In genomic region chrX:67648361-67648760, GRCh38 we compare ENCODE assay signal across 29 cellular contexts.
"Had no signal": no experiment of that assay in that cellular context is flagged by ENCODE, and none has a peak within 500 bp of the region (broad histone marks: within the 10 kb centered on the region; RNA-seq: fewer than 3 reads in every experiment).

No MANE protein-coding gene starts in this region.

- H3K9me3 ChIP-seq: ascending aorta, esophagus muscularis mucosa, gastroesophageal sphincter had no signal

- H3K27me3 ChIP-seq: ascending aorta, brain microvascular endothelial cell, esophagus muscularis mucosa, gastroesophageal sphincter had no signal

- H3K4me3 Mint-ChIP-seq: activated CD4-positive, alpha-beta memory T cell treated with anti-CD3 and anti-CD28 coated beads for 36 hours; activated CD4-positive, alpha-beta T cell treated with anti-CD3 and anti-CD28 coated beads for 36 hours; activated CD4-positive, alpha-beta T cell treated with anti-CD3 and anti-CD28 coated beads, Interleukin-2, amount 10 ng/mL, durations not matched to agents 24 days and 14 days; activated CD8-positive, alpha-beta memory T cell treated with anti-CD3 and anti-CD28 coated beads, Interleukin-2, amount 10 ng/mL, durations not matched to agents 7 days and 5 days; activated CD8-positive, alpha-beta T cell treated with anti-CD3 and anti-CD28 coated beads, Interleukin-2, amount 10 ng/mL, durations not matched to agents 7 days and 5 days; activated naive CD4-positive, alpha-beta T cell treated with anti-CD3 and anti-CD28 coated beads, Interleukin-2, amount 10 ng/mL, durations not matched to agents 7 days and 5 days; activated naive CD8-positive, alpha-beta T cell treated with anti-CD3 and anti-CD28 coated beads, Interleukin-2, amount 10 ng/mL, durations not matched to agents 7 days and 5 days; activated T-cell treated with anti-CD3 and anti-CD28 coated beads, Interleukin-2, amount 50 U/mL, for 72 hours; effector memory CD8-positive, alpha-beta T cell had no signal

- ATAC-seq: activated CD4-positive, alpha-beta T cell treated with anti-CD3 and anti-CD28 coated beads for 36 hours; activated CD8-positive, alpha-beta memory T cell treated with anti-CD3 and anti-CD28 coated beads, Interleukin-2, amount 10 ng/mL, durations not matched to agents 7 days and 5 days; activated CD8-positive, alpha-beta T cell treated with anti-CD3 and anti-CD28 coated beads, Interleukin-2, amount 10 ng/mL, durations not matched to agents 7 days and 5 days; activated naive CD4-positive, alpha-beta T cell treated with anti-CD3 and anti-CD28 coated beads, Interleukin-2, amount 50 U/mL, for 72 hours; activated T-cell treated with anti-CD3 and anti-CD28 coated beads, Interleukin-2, amount 50 U/mL, for 72 hours; effector memory CD8-positive, alpha-beta T cell; gastroesophageal sphincter had no signal

- DNase-seq: activated CD4-positive, alpha-beta memory T cell treated with anti-CD3 and anti-CD28 coated beads for 36 hours; activated CD4-positive, alpha-beta T cell treated with anti-CD3 and anti-CD28 coated beads for 36 hours; activated CD4-positive, alpha-beta T cell treated with anti-CD3 and anti-CD28 coated beads, Interleukin-2, amount 10 ng/mL, durations not matched to agents 24 days and 14 days; activated CD4-positive, CD25-positive, alpha-beta regulatory T cell; activated CD4-positive, CD25-positive, alpha-beta regulatory T cell treated with anti-CD3 and anti-CD28 coated beads, Interleukin-2, amount 50 U/mL, for 72 hours; activated CD8-positive, alpha-beta memory T cell treated with anti-CD3 and anti-CD28 coated beads, Interleukin-2, amount 10 ng/mL, durations not matched to agents 7 days and 5 days; activated CD8-positive, alpha-beta memory T cell treated with anti-CD3 and anti-CD28 coated beads, Interleukin-2, amount 50 U/mL, for 4 hours; activated CD8-positive, alpha-beta T cell treated with anti-CD3 and anti-CD28 coated beads, Interleukin-2, amount 10 ng/mL, durations not matched to agents 7 days and 5 days; activated gamma-delta T cell; activated naive CD4-positive, alpha-beta T cell; activated naive CD4-positive, alpha-beta T cell treated with anti-CD3 and anti-CD28 coated beads, Interleukin-2, amount 10 ng/mL, durations not matched to agents 7 days and 5 days; activated naive CD8-positive, alpha-beta T cell treated with anti-CD3 and anti-CD28 coated beads, Interleukin-2, amount 10 ng/mL, durations not matched to agents 7 days and 5 days; activated T-cell treated with anti-CD3 and anti-CD28 coated beads, Interleukin-2, amount 50 U/mL, for 1 hour; activated T-cell treated with anti-CD3 and anti-CD28 coated beads, Interleukin-2, amount 50 U/mL, for 72 hours; brain microvascular endothelial cell; caudate nucleus; cortex of kidney; dermis blood vessel endothelial cell; effector CD4-positive, alpha-beta T cell; effector memory CD8-positive, alpha-beta T cell; erythroblast; foreskin melanocyte; T-helper 2 cell had no signal

- H3K4me3 ChIP-seq: ascending aorta, esophagus muscularis mucosa, gastroesophageal sphincter had no signal

- H3K27ac Mint-ChIP-seq: activated CD4-positive, alpha-beta memory T cell treated with anti-CD3 and anti-CD28 coated beads for 36 hours; activated CD4-positive, alpha-beta T cell treated with anti-CD3 and anti-CD28 coated beads for 36 hours; activated CD4-positive, alpha-beta T cell treated with anti-CD3 and anti-CD28 coated beads, Interleukin-2, amount 10 ng/mL, durations not matched to agents 24 days and 14 days; activated CD8-positive, alpha-beta memory T cell treated with anti-CD3 and anti-CD28 coated beads, Interleukin-2, amount 10 ng/mL, durations not matched to agents 7 days and 5 days; activated CD8-positive, alpha-beta T cell treated with anti-CD3 and anti-CD28 coated beads, Interleukin-2, amount 10 ng/mL, durations not matched to agents 7 days and 5 days; activated naive CD4-positive, alpha-beta T cell treated with anti-CD3 and anti-CD28 coated beads, Interleukin-2, amount 10 ng/mL, durations not matched to agents 7 days and 5 days; activated naive CD4-positive, alpha-beta T cell treated with anti-CD3 and anti-CD28 coated beads, Interleukin-2, amount 50 U/mL, for 72 hours; activated naive CD8-positive, alpha-beta T cell treated with anti-CD3 and anti-CD28 coated beads, Interleukin-2, amount 10 ng/mL, durations not matched to agents 7 days and 5 days; activated T-cell treated with anti-CD3 and anti-CD28 coated beads, Interleukin-2, amount 50 U/mL, for 72 hours; effector memory CD8-positive, alpha-beta T cell had no signal

- H3K4me1 Mint-ChIP-seq: activated CD4-positive, alpha-beta T cell treated with anti-CD3 and anti-CD28 coated beads for 36 hours; activated CD4-positive, alpha-beta T cell treated with anti-CD3 and anti-CD28 coated beads, Interleukin-2, amount 10 ng/mL, durations not matched to agents 24 days and 14 days; activated CD8-positive, alpha-beta memory T cell treated with anti-CD3 and anti-CD28 coated beads, Interleukin-2, amount 10 ng/mL, durations not matched to agents 7 days and 5 days; activated naive CD4-positive, alpha-beta T cell treated with anti-CD3 and anti-CD28 coated beads, Interleukin-2, amount 10 ng/mL, durations not matched to agents 7 days and 5 days; activated naive CD8-positive, alpha-beta T cell treated with anti-CD3 and anti-CD28 coated beads, Interleukin-2, amount 10 ng/mL, durations not matched to agents 7 days and 5 days had no signal

- H3K27ac ChIP-seq: ascending aorta, brain microvascular endothelial cell, esophagus muscularis mucosa, gastroesophageal sphincter had no signal

- H3K9me3 Mint-ChIP-seq: activated CD4-positive, alpha-beta memory T cell treated with anti-CD3 and anti-CD28 coated beads for 36 hours; activated CD4-positive, alpha-beta T cell treated with anti-CD3 and anti-CD28 coated beads, Interleukin-2, amount 10 ng/mL, durations not matched to agents 24 days and 14 days; activated naive CD4-positive, alpha-beta T cell treated with anti-CD3 and anti-CD28 coated beads, Interleukin-2, amount 10 ng/mL, durations not matched to agents 7 days and 5 days; activated T-cell treated with anti-CD3 and anti-CD28 coated beads, Interleukin-2, amount 50 U/mL, for 72 hours had no signal

- H3K27me3 Mint-ChIP-seq: activated CD4-positive, alpha-beta memory T cell treated with anti-CD3 and anti-CD28 coated beads for 36 hours; activated CD4-positive, alpha-beta T cell treated with anti-CD3 and anti-CD28 coated beads for 36 hours; activated CD4-positive, alpha-beta T cell treated with anti-CD3 and anti-CD28 coated beads, Interleukin-2, amount 10 ng/mL, durations not matched to agents 24 days and 14 days; activated CD8-positive, alpha-beta memory T cell treated with anti-CD3 and anti-CD28 coated beads, Interleukin-2, amount 10 ng/mL, durations not matched to agents 7 days and 5 days; activated naive CD4-positive, alpha-beta T cell treated with anti-CD3 and anti-CD28 coated beads, Interleukin-2, amount 10 ng/mL, durations not matched to agents 7 days and 5 days; activated naive CD8-positive, alpha-beta T cell treated with anti-CD3 and anti-CD28 coated beads, Interleukin-2, amount 10 ng/mL, durations not matched to agents 7 days and 5 days; effector memory CD8-positive, alpha-beta T cell had no signal

- H3K36me3 ChIP-seq: ascending aorta, brain microvascular endothelial cell, esophagus muscularis mucosa had no signal

- FAIRE-seq: bronchial epithelial cell, colon had no signal

- H3K36me3 Mint-ChIP-seq: activated CD4-positive, alpha-beta memory T cell treated with anti-CD3 and anti-CD28 coated beads for 36 hours; activated CD8-positive, alpha-beta memory T cell treated with anti-CD3 and anti-CD28 coated beads, Interleukin-2, amount 10 ng/mL, durations not matched to agents 7 days and 5 days; activated naive CD4-positive, alpha-beta T cell treated with anti-CD3 and anti-CD28 coated beads, Interleukin-2, amount 10 ng/mL, durations not matched to agents 7 days and 5 days; activated naive CD4-positive, alpha-beta T cell treated with anti-CD3 and anti-CD28 coated beads, Interleukin-2, amount 50 U/mL, for 72 hours; activated naive CD8-positive, alpha-beta T cell treated with anti-CD3 and anti-CD28 coated beads, Interleukin-2, amount 10 ng/mL, durations not matched to agents 7 days and 5 days had no signal

- H3K4me1 ChIP-seq: ascending aorta, esophagus muscularis mucosa, gastroesophageal sphincter had no signal
